9 cellular contexts compared by ENCODE assay signal in the genomic region with DNA sequence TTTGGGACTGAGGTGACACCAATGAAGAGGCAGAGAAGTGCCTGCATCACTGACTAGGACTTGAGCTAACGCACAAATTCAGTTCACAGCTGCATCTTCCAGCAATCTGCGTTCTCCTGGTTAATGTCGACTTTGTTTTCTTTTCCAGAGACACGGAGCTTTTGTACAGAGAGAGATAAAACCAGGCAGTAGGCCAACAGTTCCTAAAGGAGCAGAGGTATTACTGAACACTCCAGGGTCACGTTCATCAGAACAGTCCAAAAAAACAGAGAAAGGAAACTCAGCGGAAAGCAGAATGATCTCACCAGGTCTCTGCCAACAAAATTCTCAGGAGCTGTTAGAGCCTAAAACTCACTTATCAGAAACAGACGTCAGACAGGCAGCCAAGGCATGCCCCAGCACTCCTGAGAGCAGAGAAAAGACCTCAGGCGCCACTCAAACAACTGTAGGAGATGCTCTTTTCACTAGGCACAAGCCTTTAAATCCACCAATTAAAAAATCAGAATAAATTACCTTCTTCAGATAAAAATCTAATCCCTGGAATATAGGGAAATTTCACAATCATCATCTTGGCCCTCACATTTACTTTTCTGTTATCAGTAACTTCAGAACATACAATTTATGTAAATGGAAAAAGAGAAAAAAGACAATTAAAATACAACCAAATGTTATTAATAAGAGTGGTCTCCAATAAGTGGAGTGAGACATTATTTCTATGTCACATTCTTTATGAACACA.
DNase-seq lines count a peak whose midpoint lies in the region; ATAC-seq and TF ChIP-seq lines count a peak whose summit lies in the region.
"Had no signal": no experiment of that assay in that cellular context is flagged by ENCODE, and none has a peak within 500 bp of the region (broad histone marks: within the 10 kb centered on the region; RNA-seq: fewer than 3 reads in every experiment).

No MANE protein-coding gene starts in this region.

- ATAC-seq in HG02973 (IDR thresholded peaks at IDR 0.05; ENCODE audit: unreplicated experiment): no peak

- peaks cover 9% of the 10 kb centered on the region for H3K4me1 Mint-ChIP-seq in nephron

- peak overlapping the region; percentile 56 to 85 (median 69) for H3K27ac Mint-ChIP-seq in nephron

- peak overlapping the region in 2 of 3 experiments; percentile 9 to 13 for H3K4me3 Mint-ChIP-seq in nephron

- TF ChIP-seq CTCF in nephron (IDR thresholded peaks at IDR 0.05; ENCODE audit: unreplicated experiment in 3 of 3): no peak

- DNase-seq in A172 (ENCODE audit: low spot score) (peak; percentile 15), NCI-H446 treated with DMSO at 0.1 percent for 48 hours (lab: John Stamatoyannopoulos, UW) (peak; percentile 13), fibroblast of gingiva (ENCODE audit: low read depth) (peak; percentile 40), DMS153 treated with DMSO at 0.1 percent for 48 hours (lab: John Stamatoyannopoulos, UW; ENCODE audit: unreplicated experiment) (no peak), activated gamma-delta T cell (lab: John Stamatoyannopoulos, UW) (no peak), HK-2 (ENCODE audit: unreplicated experiment) (no peak)
- DNase-seq: posterior cingulate gyrus had no signal

- H3K36me3 Mint-ChIP-seq in nephron (ENCODE audit: low read depth): no peaks in the 10 kb centered on the region

- H3K9me3 Mint-ChIP-seq in nephron: peaks cover 10% of the 10 kb centered on the region

- H3K27me3 Mint-ChIP-seq in nephron (ENCODE audit: low read depth): peaks cover 4% of the 10 kb centered on the region

Comparison
In these comparisons a context has a peak if more than half of its experiments do, and no peak if none do; other contexts are left out.
1. DNase-seq: peak in A172 (single experiment), NCI-H446 treated with DMSO at 0.1 percent for 48 hours (single experiment) and fibroblast of gingiva (single experiment); none in DMS153 treated with DMSO at 0.1 percent for 48 hours (single experiment), activated gamma-delta T cell (single experiment) and HK-2 (single experiment).